In the genomic region with DNA sequence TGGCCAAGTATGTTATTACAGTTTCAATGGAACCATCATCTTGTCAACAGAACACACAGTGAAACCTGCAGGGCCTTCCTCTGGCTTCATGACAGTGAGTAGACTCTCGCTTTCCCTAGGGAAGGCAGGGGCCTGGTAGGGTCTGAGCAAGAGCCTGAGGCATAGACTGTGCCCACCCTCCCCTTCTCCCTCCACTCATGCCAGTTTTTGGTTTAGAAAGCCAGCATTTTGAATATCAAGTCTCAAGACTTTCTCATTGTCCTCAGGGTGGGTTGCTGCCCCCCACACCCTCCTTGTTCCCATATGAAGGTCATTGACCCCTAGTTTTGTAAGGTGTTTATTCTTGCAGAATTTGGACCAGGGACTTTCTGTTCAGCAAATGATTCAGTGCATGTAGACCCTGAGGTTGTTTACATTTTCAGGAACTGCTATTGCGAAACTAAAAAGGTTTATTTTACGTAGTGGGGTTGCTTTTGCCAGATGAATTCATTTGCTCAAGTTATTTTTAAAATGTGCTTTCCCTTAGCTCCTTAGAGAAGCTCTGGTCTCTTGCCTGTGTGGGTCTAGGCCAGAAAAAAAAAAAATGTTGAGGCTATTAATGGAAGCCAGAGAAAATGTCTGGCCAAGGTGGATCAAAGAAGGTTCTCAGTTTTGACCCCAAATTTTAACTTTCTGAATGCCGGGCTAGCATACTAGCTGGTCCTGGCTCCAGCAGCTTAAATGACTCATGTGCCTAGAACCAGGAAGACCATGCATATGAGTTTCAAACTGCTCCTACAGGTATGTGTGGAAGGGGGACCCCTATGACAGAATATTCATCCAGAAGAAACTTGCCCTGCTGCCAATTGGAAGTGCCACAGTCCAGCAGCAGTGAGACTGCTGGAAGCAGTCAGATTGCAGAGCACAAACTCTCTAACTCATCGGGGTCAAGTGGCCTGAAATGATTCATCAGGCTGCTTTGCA, we compare ENCODE assay signal across 10 cellular contexts. TPM values are rescaled to one million over a fixed set of nuclear protein-coding genes. Genes with fewer than 3 reads are reported as not detected.
A peak's percentile ranks its signal among the peaks of the same experiment; 100 is the strongest.
DNase-seq lines count a peak whose midpoint lies in the region; ATAC-seq and TF ChIP-seq lines count a peak whose summit lies in the region.
"Had no signal": no experiment of that assay in that cellular context is flagged by ENCODE, and none has a peak within 500 bp of the region (broad histone marks: within the 10 kb centered on the region; RNA-seq: fewer than 3 reads in every experiment).

No MANE protein-coding gene starts in this region.

- H3K36me3 ChIP-seq in SK-N-SH (replicated peaks in 1 of 2; ENCODE audit: control insufficient read depth in 1 of 2, insufficient read depth in 2 of 2, low read length in 1 of 2): peaks cover 2 to 12% of the 10 kb centered on the region in 2 experiments

- 80% methylated on average over 5 of the region's 5 CpGs for whole genome bisulfite sequencing in SK-N-SH (ENCODE audit: low lambda C conversion rate)

- H3K79me2 ChIP-seq in SK-N-SH (ENCODE audit: insufficient read depth): no peaks in the 10 kb centered on the region

- no peak overlapping the region for H3K4me2 ChIP-seq in SK-N-SH

- no peak for DNase-seq in SK-N-SH
- peak; percentile 89 for DNase-seq in amniotic epithelial cell (ENCODE audit: low read depth)
- no peak for DNase-seq in DMS79 treated with DMSO at 0.1 percent for 48 hours (lab: John Stamatoyannopoulos, UW)
- DNase-seq: activated naive CD4-positive, alpha-beta T cell treated with Interleukin-2 at 50 U/mL for 16 hours; stimulated activated CD4-positive, alpha-beta T cell treated with anti-CD3 and anti-CD28 coated beads, Interleukin-12 subunit alpha, Interleukin-12 subunit beta, amount 100 ng/mL, for 4 hours had no signal

- no peaks in the 10 kb centered on the region for H3K27me3 ChIP-seq in SK-N-SH (ENCODE audit: insufficient read depth)
- no peaks in the 10 kb centered on the region for H3K27me3 ChIP-seq in layer of hippocampus (ENCODE audit: control insufficient read depth, insufficient read depth, low read length)

- H3K9me2 ChIP-seq in SK-N-SH: no peaks in the 10 kb centered on the region

- H3K27ac ChIP-seq in SK-N-SH (ENCODE audit: low read depth in 2 of 2, low read length in 1 of 2): no peak overlapping the region
- peak overlapping the region; percentile 78 for H3K27ac ChIP-seq in layer of hippocampus (ENCODE audit: low read depth, low read length)

- no peak for TF ChIP-seq EP300 in SK-N-SH (IDR thresholded peaks at IDR 0.05; ENCODE audit: borderline replicate concordance in 1 of 2, low read depth in 1 of 2, low read length in 1 of 2)

- H3K9ac ChIP-seq in SK-N-SH: no peak overlapping the region

- peak; percentile 63 for ATAC-seq in SK-N-SH treated with all-trans-retinoic acid at 6 μM for 48 hours
- no peak for ATAC-seq in GM18867 (IDR thresholded peaks at IDR 0.05; ENCODE audit: unreplicated experiment)
- ATAC-seq in GM21737 (IDR thresholded peaks at IDR 0.05; ENCODE audit: unreplicated experiment): no peak
- no peak for ATAC-seq in GM19395 (IDR thresholded peaks at IDR 0.05; ENCODE audit: unreplicated experiment)

- TF ChIP-seq RAD21 in SK-N-SH (IDR thresholded peaks at IDR 0.05; ENCODE audit: low read length): no peak

- H3K4me3 ChIP-seq in SK-N-SH (ENCODE audit: low read depth in 2 of 2, low read length in 1 of 2): no peak overlapping the region

- no peak overlapping the region for H2AFZ ChIP-seq in SK-N-SH (ENCODE audit: low read depth)

- CTCF ChIA-PET in SK-N-SH (lab: Yijun Ruan, JAX): interaction anchor here (0.9 to 5.9 kb wide), 3 partner anchors 10 to 207 kb away, joined by 5 to 32 read pairs (median 26); a partner anchor contains a TSS

- no peaks in the 10 kb centered on the region for H3F3A ChIP-seq in SK-N-SH (replicated peaks; ENCODE audit: insufficient read depth)

- POLR2A ChIA-PET in SK-N-SH (lab: Yijun Ruan, JAX): no interaction called here

- no peaks in the 10 kb centered on the region for H4K20me1 ChIP-seq in SK-N-SH (ENCODE audit: insufficient read depth)

- no peak for TF ChIP-seq CTCF in SK-N-SH (IDR thresholded peaks at IDR 0.05)

- H3K4me1 ChIP-seq in SK-N-SH (ENCODE audit: control insufficient read depth in 1 of 2, insufficient read depth in 2 of 2, low read depth in 1 of 2, low read length in 1 of 2): peaks cover 0 to 5% of the 10 kb centered on the region in 2 experiments; a peak in 2 of 4 replicates

- H3K9me3 ChIP-seq in SK-N-SH: no peaks in the 10 kb centered on the region

TF ChIP-seq in SK-N-SH treated with all-trans-retinoic acid at 6 μM for 48 hours, 23 proteins besides CTCF, POLR2A, EP300 and RAD21:
- no peak for TF ChIP-seq BACH2 (CRISPR knock-in tag; IDR thresholded peaks at IDR 0.05; ENCODE audit: borderline replicate concordance)
- TF ChIP-seq, protein P1, sequence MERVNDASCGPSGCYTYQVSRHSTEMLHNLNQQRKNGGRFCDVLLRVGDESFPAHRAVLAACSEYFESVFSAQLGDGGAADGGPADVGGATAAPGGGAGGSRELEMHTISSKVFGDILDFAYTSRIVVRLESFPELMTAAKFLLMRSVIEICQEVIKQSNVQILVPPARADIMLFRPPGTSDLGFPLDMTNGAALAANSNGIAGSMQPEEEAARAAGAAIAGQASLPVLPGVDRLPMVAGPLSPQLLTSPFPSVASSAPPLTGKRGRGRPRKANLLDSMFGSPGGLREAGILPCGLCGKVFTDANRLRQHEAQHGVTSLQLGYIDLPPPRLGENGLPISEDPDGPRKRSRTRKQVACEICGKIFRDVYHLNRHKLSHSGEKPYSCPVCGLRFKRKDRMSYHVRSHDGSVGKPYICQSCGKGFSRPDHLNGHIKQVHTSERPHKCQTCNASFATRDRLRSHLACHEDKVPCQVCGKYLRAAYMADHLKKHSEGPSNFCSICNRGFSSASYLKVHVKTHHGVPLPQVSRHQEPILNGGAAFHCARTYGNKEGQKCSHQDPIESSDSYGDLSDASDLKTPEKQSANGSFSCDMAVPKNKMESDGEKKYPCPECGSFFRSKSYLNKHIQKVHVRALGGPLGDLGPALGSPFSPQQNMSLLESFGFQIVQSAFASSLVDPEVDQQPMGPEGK (CRISPR knock-in tag; IDR thresholded peaks at IDR 0.05; ENCODE audit: borderline replicate concordance): no peak
- no peak for TF ChIP-seq ZNF565 (CRISPR knock-in tag; conservative IDR thresholded peaks at IDR 0.05; ENCODE audit: low read depth)
- TF ChIP-seq ZC3H10 (CRISPR knock-in tag; IDR thresholded peaks at IDR 0.05): no peak
- TF ChIP-seq ESRRG (CRISPR knock-in tag; IDR thresholded peaks at IDR 0.05): no peak
- TF ChIP-seq ZNF8 (CRISPR knock-in tag; IDR thresholded peaks at IDR 0.05): no peak
- no peak for TF ChIP-seq RARB (CRISPR knock-in tag; IDR thresholded peaks at IDR 0.05)

TF ChIP-seq in SK-N-SH, 30 proteins besides CTCF, POLR2A, EP300 and RAD21:
- TF ChIP-seq, protein P2, sequence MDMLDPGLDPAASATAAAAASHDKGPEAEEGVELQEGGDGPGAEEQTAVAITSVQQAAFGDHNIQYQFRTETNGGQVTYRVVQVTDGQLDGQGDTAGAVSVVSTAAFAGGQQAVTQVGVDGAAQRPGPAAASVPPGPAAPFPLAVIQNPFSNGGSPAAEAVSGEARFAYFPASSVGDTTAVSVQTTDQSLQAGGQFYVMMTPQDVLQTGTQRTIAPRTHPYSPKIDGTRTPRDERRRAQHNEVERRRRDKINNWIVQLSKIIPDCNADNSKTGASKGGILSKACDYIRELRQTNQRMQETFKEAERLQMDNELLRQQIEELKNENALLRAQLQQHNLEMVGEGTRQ (IDR thresholded peaks at IDR 0.05; ENCODE audit: borderline replicate concordance, low read depth, low read length): no peak
- no peak for TF ChIP-seq SMC3 (IDR thresholded peaks at IDR 0.05; ENCODE audit: low read depth, low read length)
- no peak for TF ChIP-seq FOXM1 (IDR thresholded peaks at IDR 0.05; ENCODE audit: low read depth)
- TF ChIP-seq, protein P3, sequence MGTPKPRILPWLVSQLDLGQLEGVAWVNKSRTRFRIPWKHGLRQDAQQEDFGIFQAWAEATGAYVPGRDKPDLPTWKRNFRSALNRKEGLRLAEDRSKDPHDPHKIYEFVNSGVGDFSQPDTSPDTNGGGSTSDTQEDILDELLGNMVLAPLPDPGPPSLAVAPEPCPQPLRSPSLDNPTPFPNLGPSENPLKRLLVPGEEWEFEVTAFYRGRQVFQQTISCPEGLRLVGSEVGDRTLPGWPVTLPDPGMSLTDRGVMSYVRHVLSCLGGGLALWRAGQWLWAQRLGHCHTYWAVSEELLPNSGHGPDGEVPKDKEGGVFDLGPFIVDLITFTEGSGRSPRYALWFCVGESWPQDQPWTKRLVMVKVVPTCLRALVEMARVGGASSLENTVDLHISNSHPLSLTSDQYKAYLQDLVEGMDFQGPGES (IDR thresholded peaks at IDR 0.05; ENCODE audit: low read depth, low read length): no peak
- TF ChIP-seq CHD2 (IDR thresholded peaks at IDR 0.05; ENCODE audit: low read length, partially characterized antibody): no peak
- no peak for TF ChIP-seq GABPA (IDR thresholded peaks at IDR 0.05; ENCODE audit: low read depth)
- no peak for TF ChIP-seq JUND (IDR thresholded peaks at IDR 0.05)
- TF ChIP-seq TEAD4 (IDR thresholded peaks at IDR 0.05; ENCODE audit: borderline replicate concordance, insufficient read depth): no peak
- no peak for TF ChIP-seq NFIC (IDR thresholded peaks at IDR 0.05; ENCODE audit: borderline replicate concordance)
- TF ChIP-seq ELF1 (IDR thresholded peaks at IDR 0.05): no peak

RNA-seq across cellular contexts. Expression of a gene that starts 10.1 kb away (rescaled TPM):
- 0.90 and 1.2 TPM in 2 replicates for polyA plus RNA-seq in SK-N-SH (2012; rRNA removed)
- 1.1 TPM in 2 replicates for polyA plus RNA-seq in SK-N-SH (2012; cell fraction: cytosol; rRNA removed)
- 0.63 and 1.0 TPM in 2 replicates for polyA plus RNA-seq in SK-N-SH (2012; cell fraction: nucleus; rRNA removed)

RNA-seq across cellular contexts. Expression of a gene that starts 15.7 kb away (rescaled TPM):
- polyA plus RNA-seq in SK-N-SH (2012; rRNA removed): not detected in 2 replicates
- not detected in 2 replicates for polyA plus RNA-seq in SK-N-SH (2012; cell fraction: cytosol; rRNA removed)
- not detected in 2 replicates for polyA plus RNA-seq in SK-N-SH (2012; cell fraction: nucleus; rRNA removed)

RNA-seq across cellular contexts. Expression of a gene that starts 33.5 kb away (rescaled TPM):
- polyA plus RNA-seq in SK-N-SH (2012; rRNA removed): 4.0 and 6.1 TPM in 2 replicates
- polyA plus RNA-seq in SK-N-SH (2012; cell fraction: cytosol; rRNA removed): 5.6 and 6.2 TPM in 2 replicates
- polyA plus RNA-seq in SK-N-SH (2012; cell fraction: nucleus; rRNA removed): 4.6 and 12.0 TPM in 2 replicates
